1 cellular context compared by ENCODE assay signal in the genomic region with DNA sequence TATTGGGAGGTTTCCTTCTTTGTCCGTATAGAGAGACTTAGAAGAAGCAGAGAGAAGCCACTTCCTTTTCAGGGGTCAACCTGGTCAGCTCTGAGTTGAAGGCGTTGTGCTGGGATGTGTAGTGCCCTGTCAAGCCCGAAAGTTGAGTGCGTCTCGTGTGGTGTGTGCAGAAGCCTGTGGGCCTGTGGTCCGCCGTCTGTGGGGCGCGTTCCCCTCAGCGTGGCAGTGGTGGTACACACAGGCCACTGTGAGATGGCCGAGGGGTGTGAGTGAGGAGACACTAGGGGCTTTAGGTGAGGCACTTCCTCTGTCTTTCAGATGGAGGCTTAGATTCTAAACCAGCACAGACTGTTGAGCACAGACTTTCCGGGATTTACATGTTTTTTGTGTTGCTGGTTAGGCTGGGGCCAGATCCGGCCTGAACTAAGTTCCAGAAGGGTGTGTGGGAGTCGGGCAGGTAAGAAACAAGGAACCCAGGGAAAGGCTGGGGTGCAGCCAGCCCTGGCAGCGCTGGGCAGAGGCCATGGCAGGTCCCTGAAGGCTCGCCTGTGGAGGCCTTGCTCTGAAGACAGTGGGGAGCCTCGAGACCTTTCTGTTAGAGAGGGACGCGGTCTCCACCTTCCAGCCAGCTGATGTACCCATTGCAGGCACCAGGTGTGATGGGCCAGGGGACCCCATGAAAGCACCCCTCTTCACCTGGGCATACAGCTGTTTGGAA.
TF ChIP-seq lines count a peak whose summit lies in the region.

No MANE protein-coding gene starts in this region.

TF ChIP-seq in WTC11, 78 proteins besides CTCF, POLR2A, EP300 and RAD21 (continued from another document):
- TF ChIP-seq, protein P1, sequence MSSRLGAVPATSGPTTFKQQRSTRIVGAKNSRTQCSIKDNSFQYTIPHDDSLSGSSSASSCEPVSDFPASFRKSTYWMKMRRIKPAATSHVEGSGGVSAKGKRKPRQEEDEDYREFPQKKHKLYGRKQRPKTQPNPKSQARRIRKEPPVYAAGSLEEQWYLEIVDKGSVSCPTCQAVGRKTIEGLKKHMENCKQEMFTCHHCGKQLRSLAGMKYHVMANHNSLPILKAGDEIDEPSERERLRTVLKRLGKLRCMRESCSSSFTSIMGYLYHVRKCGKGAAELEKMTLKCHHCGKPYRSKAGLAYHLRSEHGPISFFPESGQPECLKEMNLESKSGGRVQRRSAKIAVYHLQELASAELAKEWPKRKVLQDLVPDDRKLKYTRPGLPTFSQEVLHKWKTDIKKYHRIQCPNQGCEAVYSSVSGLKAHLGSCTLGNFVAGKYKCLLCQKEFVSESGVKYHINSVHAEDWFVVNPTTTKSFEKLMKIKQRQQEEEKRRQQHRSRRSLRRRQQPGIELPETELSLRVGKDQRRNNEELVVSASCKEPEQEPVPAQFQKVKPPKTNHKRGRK (CRISPR knock-in tag; IDR thresholded peaks at IDR 0.05; ENCODE audit: borderline replicate concordance): no peak
- TF ChIP-seq ZNF416 (CRISPR knock-in tag; IDR thresholded peaks at IDR 0.05): no peak
- no peak for TF ChIP-seq ZNF396 (CRISPR knock-in tag; IDR thresholded peaks at IDR 0.05; ENCODE audit: borderline replicate concordance)
